Comparison of ENCODE assay signal across 1 cellular context in genomic region chr1:84348240-84348555, GRCh38.
TF ChIP-seq lines count a peak whose summit lies in the region.

No MANE protein-coding gene starts in this region.

TF ChIP-seq in K562, 482 proteins besides CTCF, POLR2A, EP300 and RAD21:
- no peak for TF ChIP-seq JUNB (CRISPR knock-in tag; conservative IDR thresholded peaks at IDR 0.05)
- 0 out of 2 replicates have a peak, but pooled peaks have one; percentile 24 for TF ChIP-seq FOSL1 (tag; conservative IDR thresholded peaks at IDR 0.05)
